1 cellular context compared by ENCODE assay signal in genomic region chr5:139275536-139276297, GRCh38.
A peak's percentile ranks its signal among the peaks of the same experiment; 100 is the strongest.
TF ChIP-seq lines count a peak whose summit lies in the region.

No MANE protein-coding gene starts in this region.

TF ChIP-seq in GM12878, 131 proteins besides CTCF, POLR2A, EP300 and RAD21 (continued from another document):
- TF ChIP-seq GABPA (IDR thresholded peaks at IDR 0.05; ENCODE audit: low read depth) = no peak
- TF ChIP-seq NFIC (IDR thresholded peaks at IDR 0.05; ENCODE audit: low read depth, low read length) = no peak; the same call in 1 of the 2 replicates
- no peak for TF ChIP-seq EZH2 (IDR thresholded peaks at IDR 0.05; ENCODE audit: borderline replicate concordance, control insufficient read depth, low read depth, low read length)
- no peak for TF ChIP-seq ATF2 (IDR thresholded peaks at IDR 0.05; ENCODE audit: low read length)
- no peak for TF ChIP-seq E4F1 (IDR thresholded peaks at IDR 0.05; ENCODE audit: borderline replicate concordance, partially characterized antibody)
- 0 out of 2 replicates have a peak, but pooled peaks have one; percentile 32 for TF ChIP-seq MAX (IDR thresholded peaks at IDR 0.05; ENCODE audit: low read depth, low read length)
- TF ChIP-seq ZNF24 (IDR thresholded peaks at IDR 0.05) = no peak
- TF ChIP-seq RFX5 (IDR thresholded peaks at IDR 0.05; ENCODE audit: low read depth, low read length) = no peak
- no peak for TF ChIP-seq ZBTB40 (IDR thresholded peaks at IDR 0.05; ENCODE audit: borderline replicate concordance)
- TF ChIP-seq CHD1 (IDR thresholded peaks at IDR 0.05; ENCODE audit: low read depth, low read length) = no peak
- peak; percentile 43 for TF ChIP-seq NKRF (conservative IDR thresholded peaks at IDR 0.05)
- TF ChIP-seq SPI1 (IDR thresholded peaks at IDR 0.05; ENCODE audit: borderline replicate concordance, insufficient read depth, low read depth, low read length) = no peak
- TF ChIP-seq BRCA1 (IDR thresholded peaks at IDR 0.05; ENCODE audit: low read depth, low read length) = no peak
- TF ChIP-seq POLR2AphosphoS5 (IDR thresholded peaks at IDR 0.05; ENCODE audit: low read length) = no peak
- TF ChIP-seq NFYA (IDR thresholded peaks at IDR 0.05; ENCODE audit: borderline replicate concordance, low read depth, low read length) = no peak
- TF ChIP-seq RAD51 (IDR thresholded peaks at IDR 0.05) = peak; percentile 66; the same call in 1 of the 2 replicates
- no peak for TF ChIP-seq MYC (IDR thresholded peaks at IDR 0.05; ENCODE audit: insufficient read depth, insufficient read length, insufficient replicate concordance, low read length, severe bottlenecking)
- no peak for TF ChIP-seq FOS (IDR thresholded peaks at IDR 0.05; ENCODE audit: borderline replicate concordance, extremely low read depth, insufficient read length)
- no peak for TF ChIP-seq BCL11A (IDR thresholded peaks at IDR 0.05; ENCODE audit: low read depth, low read length)
- TF ChIP-seq ZNF217 (IDR thresholded peaks at IDR 0.05) = no peak
- TF ChIP-seq ZBTB11 (CRISPR knock-in tag; IDR thresholded peaks at IDR 0.05) = no peak
- no peak for TF ChIP-seq CBX5 (IDR thresholded peaks at IDR 0.05; ENCODE audit: low read depth)
- TF ChIP-seq IKZF2 (IDR thresholded peaks at IDR 0.05) = no peak
- peak; percentile 43; the same call in 1 of the 2 replicates for TF ChIP-seq SIN3A (IDR thresholded peaks at IDR 0.05; ENCODE audit: low read depth, low read length)
- 0 out of 2 replicates have a peak, but pooled peaks have one; percentile 35 for TF ChIP-seq TCF3 (IDR thresholded peaks at IDR 0.05; ENCODE audit: borderline replicate concordance, insufficient read depth, low read depth, low read length)
- no peak for TF ChIP-seq PBX3 (IDR thresholded peaks at IDR 0.05; ENCODE audit: insufficient replicate concordance, low read depth, low read length)
- TF ChIP-seq ZSCAN29 (IDR thresholded peaks at IDR 0.05) = no peak
